1 cellular context compared by ENCODE assay signal in the genomic region with DNA sequence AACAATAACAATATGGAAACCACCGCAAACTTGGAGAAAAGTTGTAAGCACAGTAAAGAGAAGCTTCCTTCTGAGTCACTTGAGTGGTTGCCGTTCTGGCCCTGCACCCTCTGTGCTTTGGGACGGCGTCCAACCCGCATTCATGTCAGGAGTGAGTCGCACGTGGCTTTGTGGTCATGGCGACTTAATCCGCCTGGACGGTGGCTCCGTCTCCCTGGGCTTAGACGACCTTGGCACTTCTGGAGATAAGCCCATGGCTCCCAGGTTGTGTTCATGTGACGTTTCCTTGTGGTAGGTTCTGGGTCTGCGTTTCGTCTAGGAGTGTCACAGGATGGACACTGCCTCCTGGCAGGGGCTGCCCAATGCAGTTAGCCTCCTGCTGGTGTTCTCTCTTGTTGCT.
TF ChIP-seq lines count a peak whose summit lies in the region.

No MANE protein-coding gene starts in this region.

TF ChIP-seq in HCT116, 20 proteins besides CTCF, POLR2A, EP300 and RAD21 (continued from another document):
- no peak for TF ChIP-seq YY1 (IDR thresholded peaks at IDR 0.05; ENCODE audit: extremely low read depth, insufficient replicate concordance, low read depth, low read length)
- TF ChIP-seq JUND (IDR thresholded peaks at IDR 0.05): no peak
- TF ChIP-seq ZFX (IDR thresholded peaks at IDR 0.05): no peak
- TF ChIP-seq FOSL1 (IDR thresholded peaks at IDR 0.05; ENCODE audit: low read depth): no peak
- no peak for TF ChIP-seq ATF3 (IDR thresholded peaks at IDR 0.05)
- TF ChIP-seq EZH2phosphoT487 (IDR thresholded peaks at IDR 0.05; ENCODE audit: borderline replicate concordance): no peak
- no peak for TF ChIP-seq SP1 (IDR thresholded peaks at IDR 0.05; ENCODE audit: low read depth)
- no peak for TF ChIP-seq POLR2AphosphoS5 (IDR thresholded peaks at IDR 0.05; ENCODE audit: low read depth, low read length)
- no peak for TF ChIP-seq ZNF274 (IDR thresholded peaks at IDR 0.05; ENCODE audit: low read depth, low read length)
- no peak for TF ChIP-seq CEBPB (IDR thresholded peaks at IDR 0.05; ENCODE audit: low read depth)
- no peak for TF ChIP-seq SRF (IDR thresholded peaks at IDR 0.05; ENCODE audit: low read depth)
